Comparison of ENCODE assay signal across 11 cellular contexts in genomic region chr3:69240651-69241578, GRCh38.
DNase-seq lines count a peak whose midpoint lies in the region; ATAC-seq and TF ChIP-seq lines count a peak whose summit lies in the region.
"Had no signal": no experiment of that assay in that cellular context is flagged by ENCODE, and none has a peak within 500 bp of the region (broad histone marks: within the 10 kb centered on the region; RNA-seq: fewer than 3 reads in every experiment).

No MANE protein-coding gene starts in this region.

- WGBS in trophoblast cell (ENCODE audit: extremely low coverage, insufficient coverage, insufficient read length), result no CpG with 5 or more reads among the region's 10 CpGs

- CTCF ChIA-PET in T-cell (lab: Charles Lee), result no interaction called here

- H3K4me1 ChIP-seq in trophoblast cell (ENCODE audit: control insufficient read depth in 1 of 2, insufficient read depth in 2 of 2, low read length in 2 of 2), result peaks cover 21 to 31% of the 10 kb centered on the region in 2 experiments

- peaks cover 4% of the 10 kb centered on the region for H3K79me2 ChIP-seq in trophoblast cell (ENCODE audit: control insufficient read depth, insufficient read depth, low read length, poor library complexity)

- no peak overlapping the region for H3K23ac ChIP-seq in trophoblast cell (ENCODE audit: low read length)

- H3K9me3 ChIP-seq in trophoblast cell (ENCODE audit: insufficient read depth, low read depth, low read length), result no peaks in the 10 kb centered on the region

- no peak for TF ChIP-seq CTCF in brain (conservative IDR thresholded peaks at IDR 0.05)

- peak overlapping the region; percentile 27 for H3K4me2 ChIP-seq in trophoblast cell (ENCODE audit: low read length)

- H4K12ac ChIP-seq in trophoblast cell (ENCODE audit: low read depth, low read length), result no peak overlapping the region

- H3K27me3 Mint-ChIP-seq in brain (peaks cover 4% of the 10 kb centered on the region), T-cell (no peaks in the 10 kb centered on the region)
- no peaks in the 10 kb centered on the region for H3K27me3 Mint-ChIP-seq in effector memory CD8-positive, alpha-beta T cell

- ATAC-seq in GM19023 (IDR thresholded peaks at IDR 0.05; ENCODE audit: unreplicated experiment) (peak; percentile 56), HG03060 (IDR thresholded peaks at IDR 0.05; ENCODE audit: low read depth, unreplicated experiment) (peak; percentile 44), T-cell (replicated peaks in 1 of 4) (no peak)
- ATAC-seq in effector memory CD8-positive, alpha-beta T cell (replicated peaks), result no peak
- no peak for ATAC-seq in activated CD4-positive, CD25-positive, alpha-beta regulatory T cell treated with anti-CD3 and anti-CD28 coated beads, Interleukin-2, amount 50 U/mL, for 24 hours
- ATAC-seq: stimulated activated naive CD8-positive, alpha-beta T cell treated with anti-CD3 and anti-CD28 coated beads, Interleukin-15, Interleukin-2, amounts not matched to agents 100 U/mL and 50 U/mL, for 24 hours had no signal

- H2AFZ ChIP-seq in trophoblast cell (ENCODE audit: insufficient read depth, low read length, poor library complexity), result no peak overlapping the region

- H3K36me3 ChIP-seq in trophoblast cell (ENCODE audit: control insufficient read depth in 1 of 2, insufficient read depth in 2 of 2, low read length in 2 of 2), result no peaks in the 10 kb centered on the region

- H3K4me3 Mint-ChIP-seq in brain (no peak overlapping the region), T-cell (no peak overlapping the region)
- peak overlapping the region in 1 of 2 donors; percentile 25 for H3K4me3 Mint-ChIP-seq in effector memory CD8-positive, alpha-beta T cell

- POLR2A ChIA-PET in T-cell (lab: Charles Lee), result no interaction called here

- peak overlapping the region; percentile 51 for H2BK12ac ChIP-seq in trophoblast cell (ENCODE audit: low read length)

- H3K9me3 Mint-ChIP-seq in brain (no peaks in the 10 kb centered on the region), T-cell (no peaks in the 10 kb centered on the region)
- H3K9me3 Mint-ChIP-seq in effector memory CD8-positive, alpha-beta T cell, result no peaks in the 10 kb centered on the region

- H2BK120ac ChIP-seq in trophoblast cell (ENCODE audit: insufficient read depth, low read length, poor library complexity), result peak overlapping the region; percentile 72

- H4K91ac ChIP-seq in trophoblast cell (ENCODE audit: low read depth, low read length), result peak overlapping the region; percentile 74

- no peak overlapping the region for H4K8ac ChIP-seq in trophoblast cell (ENCODE audit: low read depth, low read length)

- H3K27ac Mint-ChIP-seq in brain (peak overlapping the region in 3 of 5 experiments; percentile 7 to 71 (median 64)), T-cell (peak overlapping the region in 1 of 2 donors; percentile 11)
- peak overlapping the region in 1 of 2 donors; percentile 76 for H3K27ac Mint-ChIP-seq in effector memory CD8-positive, alpha-beta T cell

- peak overlapping the region; percentile 87 for H3K27ac ChIP-seq in trophoblast cell (ENCODE audit: low read depth, low read length)

- H2AK5ac ChIP-seq in trophoblast cell (ENCODE audit: low read length), result no peak overlapping the region

- H3K79me1 ChIP-seq in trophoblast cell (ENCODE audit: low read length), result peaks cover 38% of the 10 kb centered on the region

- peak overlapping the region; percentile 31 for H3K4ac ChIP-seq in trophoblast cell (ENCODE audit: low read depth, low read length)

- H3K18ac ChIP-seq in trophoblast cell (ENCODE audit: low read length), result no peak overlapping the region

- H2BK5ac ChIP-seq in trophoblast cell (ENCODE audit: low read depth, low read length, poor library complexity), result peak overlapping the region; percentile 83

- no peaks in the 10 kb centered on the region for H3K27me3 ChIP-seq in trophoblast cell (ENCODE audit: insufficient read depth, low read length)

- H3K4me1 Mint-ChIP-seq in brain (peaks cover 38% of the 10 kb centered on the region), T-cell (peaks cover 14 to 23% (median 18%) of the 10 kb centered on the region in 3 donors)
- peaks cover 12% of the 10 kb centered on the region in 2 donors for H3K4me1 Mint-ChIP-seq in effector memory CD8-positive, alpha-beta T cell (ENCODE audit: low read depth in 2 of 2)

- DNase-seq in trophoblast cell (peak; percentile 92 to 96), cortex of kidney (lab: John Stamatoyannopoulos, UW) (no peak), T-cell (no peak)
- DNase-seq in effector memory CD8-positive, alpha-beta T cell, result no peak
- DNase-seq: aorta; NCI-H774; stimulated activated naive CD8-positive, alpha-beta T cell treated with anti-CD3 and anti-CD28 coated beads, Interleukin-15, Interleukin-2, amounts not matched to agents 100 U/mL and 50 U/mL, for 24 hours had no signal

- H3K36me3 Mint-ChIP-seq in brain, result peaks cover 5% of the 10 kb centered on the region
- H3K36me3 Mint-ChIP-seq in effector memory CD8-positive, alpha-beta T cell (ENCODE audit: insufficient read depth), result peaks cover 7% of the 10 kb centered on the region
- no peaks in the 10 kb centered on the region for H3K36me3 Mint-ChIP-seq in T-cell

- H3K4me3 ChIP-seq in trophoblast cell (ENCODE audit: low read depth, low read length), result no peak overlapping the region

- no peak overlapping the region for H3K9ac ChIP-seq in trophoblast cell (ENCODE audit: low read length)

- H3K14ac ChIP-seq in trophoblast cell (ENCODE audit: low read length), result peak overlapping the region; percentile 64

Comparison
In these comparisons a context has a peak if more than half of its experiments do, and no peak if none do; other contexts are left out.
1. ATAC-seq: peak in GM19023 (single experiment) and HG03060 (single experiment); none in effector memory CD8-positive, alpha-beta T cell (single experiment), activated CD4-positive, CD25-positive, alpha-beta regulatory T cell treated with anti-CD3 and anti-CD28 coated beads, Interleukin-2, amount 50 U/mL, for 24 hours (0 of 2) and T-cell (0 of 4).
2. DNase-seq: peak in trophoblast cell (2 of 2); none in effector memory CD8-positive, alpha-beta T cell (0 of 3), cortex of kidney (single experiment) and T-cell (0 of 34).